In genomic region chr13:22325761-22326160, GRCh38 we compare ENCODE assay signal across 26 cellular contexts.
"Had no signal": no experiment of that assay in that cellular context is flagged by ENCODE, and none has a peak within 500 bp of the region (broad histone marks: within the 10 kb centered on the region; RNA-seq: fewer than 3 reads in every experiment).

No MANE protein-coding gene starts in this region.

- H3K9me3 Mint-ChIP-seq: stimulated activated effector memory CD8-positive, alpha-beta T cell treated with anti-CD3 and anti-CD28 coated beads, Interleukin-12 subunit alpha, Interleukin-12 subunit beta, amount 100 ng/mL, for 72 hours; stimulated activated naive CD8-positive, alpha-beta T cell treated with anti-CD3 and anti-CD28 coated beads, Interleukin-15, Interleukin-2, amounts not matched to agents 100 ng/mL and 50 ng/mL, for 24 hours; T-helper 2 cell treated with Interferon-gamma antibody and Interleukin-4, amounts not matched to agents 5 μg/mL and 100 μg/mL, for 36 hours; type B pancreatic cell had no signal

- H3K4me3 ChIP-seq: esophagus muscularis mucosa, left ventricle myocardium inferior, pancreas, prostate gland, sigmoid colon, vagina had no signal

- H3K27ac Mint-ChIP-seq: activated CD4-positive, alpha-beta T cell treated with anti-CD3 and anti-CD28 coated beads for 36 hours; activated naive CD8-positive, alpha-beta T cell; dendritic cell treated with granulocyte-macrophage colony-stimulating factor and Interleukin-4, amounts not matched to agents 40 ng/mL and 50 ng/mL, for 4 days; naive thymus-derived CD4-positive, alpha-beta T cell; stimulated activated effector memory CD8-positive, alpha-beta T cell treated with anti-CD3 and anti-CD28 coated beads, Interleukin-12 subunit alpha, Interleukin-12 subunit beta, amount 100 ng/mL, for 72 hours; stimulated activated naive CD8-positive, alpha-beta T cell treated with anti-CD3 and anti-CD28 coated beads, Interleukin-15, Interleukin-2, amounts not matched to agents 100 ng/mL and 50 ng/mL, for 24 hours; T-cell; T-helper 2 cell treated with Interferon-gamma antibody and Interleukin-4, amounts not matched to agents 5 μg/mL and 100 μg/mL, for 36 hours; type B pancreatic cell had no signal

- H3K4me1 Mint-ChIP-seq: activated CD4-positive, alpha-beta T cell treated with anti-CD3 and anti-CD28 coated beads for 36 hours; central memory CD8-positive, alpha-beta T cell; naive thymus-derived CD4-positive, alpha-beta T cell; stimulated activated effector memory CD8-positive, alpha-beta T cell treated with anti-CD3 and anti-CD28 coated beads, Interleukin-12 subunit alpha, Interleukin-12 subunit beta, amount 100 ng/mL, for 72 hours; T-cell had no signal

- H3K4me3 Mint-ChIP-seq: activated CD4-positive, alpha-beta T cell treated with anti-CD3 and anti-CD28 coated beads for 36 hours; activated naive CD8-positive, alpha-beta T cell; central memory CD8-positive, alpha-beta T cell; dendritic cell treated with granulocyte-macrophage colony-stimulating factor and Interleukin-4, amounts not matched to agents 40 ng/mL and 50 ng/mL, for 4 days; naive thymus-derived CD4-positive, alpha-beta T cell; stimulated activated effector memory CD8-positive, alpha-beta T cell treated with anti-CD3 and anti-CD28 coated beads, Interleukin-12 subunit alpha, Interleukin-12 subunit beta, amount 100 ng/mL, for 72 hours; stimulated activated naive CD8-positive, alpha-beta T cell treated with anti-CD3 and anti-CD28 coated beads, Interleukin-15, Interleukin-2, amounts not matched to agents 100 ng/mL and 50 ng/mL, for 24 hours; T-cell; T-helper 2 cell treated with Interferon-gamma antibody and Interleukin-4, amounts not matched to agents 5 μg/mL and 100 μg/mL, for 36 hours; type B pancreatic cell had no signal

- ATAC-seq: activated CD4-positive, alpha-beta T cell treated with anti-CD3 and anti-CD28 coated beads for 36 hours; foreskin keratinocyte; naive thymus-derived CD4-positive, alpha-beta T cell; pancreas; stimulated activated effector memory CD8-positive, alpha-beta T cell treated with anti-CD3 and anti-CD28 coated beads, Interleukin-12 subunit alpha, Interleukin-12 subunit beta, amount 100 ng/mL, for 72 hours; T-cell had no signal

- H3K27me3 ChIP-seq: esophagus muscularis mucosa, foreskin keratinocyte, pancreas, sigmoid colon, vagina had no signal

- DNase-seq: activated CD4-positive, alpha-beta T cell treated with anti-CD3 and anti-CD28 coated beads for 36 hours; activated CD4-positive, alpha-beta T cell treated with anti-CD3 and anti-CD28 coated beads, Interleukin-2, amount 50 U/mL, for 4 hours; activated CD4-positive, CD25-positive, alpha-beta regulatory T cell; activated effector memory CD4-positive, alpha-beta T cell treated with Interleukin-2 at 50 U/mL for 16 hours; activated naive CD4-positive, alpha-beta T cell treated with Interleukin-2 at 50 U/mL for 16 hours; anterior cingulate cortex; foreskin keratinocyte; left ventricle myocardium inferior; midbrain; naive thymus-derived CD4-positive, alpha-beta T cell; nucleus accumbens; pancreas; sigmoid colon; small intestine; stimulated activated CD4-positive, alpha-beta T cell treated with anti-CD3 and anti-CD28 coated beads, Interleukin-4, amount 100 ng/mL, for 24 hours; T-cell had no signal

- H3K36me3 ChIP-seq: esophagus muscularis mucosa, left ventricle myocardium inferior, pancreas, prostate gland, sigmoid colon, vagina had no signal

- H3K36me3 Mint-ChIP-seq: activated naive CD8-positive, alpha-beta T cell; stimulated activated effector memory CD8-positive, alpha-beta T cell treated with anti-CD3 and anti-CD28 coated beads, Interleukin-12 subunit alpha, Interleukin-12 subunit beta, amount 100 ng/mL, for 72 hours; T-cell; type B pancreatic cell had no signal

- H3K27me3 Mint-ChIP-seq: activated CD4-positive, alpha-beta T cell treated with anti-CD3 and anti-CD28 coated beads for 36 hours; dendritic cell treated with granulocyte-macrophage colony-stimulating factor and Interleukin-4, amounts not matched to agents 40 ng/mL and 50 ng/mL, for 4 days; type B pancreatic cell had no signal
